ENCODE assay signal across 39 cellular contexts in genomic region chr5:13991365-13991764, GRCh38. TPM values are rescaled to one million over a fixed set of nuclear protein-coding genes. Genes with fewer than 3 reads are reported as not detected.
"Had no signal": no experiment of that assay in that cellular context is flagged by ENCODE, and none has a peak within 500 bp of the region (broad histone marks: within the 10 kb centered on the region; RNA-seq: fewer than 3 reads in every experiment).

No MANE protein-coding gene starts in this region.

- H3K27me3 ChIP-seq: ascending aorta, brain microvascular endothelial cell, left lung, neutrophil, ovary, thyroid gland, upper lobe of left lung, vagina had no signal

- ATAC-seq: activated CD4-positive, CD25-positive, alpha-beta regulatory T cell treated with anti-CD3 and anti-CD28 coated beads, Interleukin-2, amount 50 U/mL, for 24 hours; effector memory CD8-positive, alpha-beta T cell; heart left ventricle; left lung; lower lobe of right lung; stimulated activated memory B cell treated with anti-CD40 and anti-IgM and Interleukin-4, amounts not matched to agents 10 μg/mL and 1 μg/mL and 100 μg/mL, for 72 hours had no signal

- H3K4me2 ChIP-seq: smooth muscle cell had no signal

- H3K4me1 ChIP-seq: ascending aorta, prostate gland, thyroid gland, upper lobe of left lung, vagina had no signal

- FAIRE-seq: TTC549 had no signal

- H3K4me3 ChIP-seq: ascending aorta, heart left ventricle, left lung, lower lobe of right lung, ovary, prostate gland, smooth muscle cell, stomach, thyroid gland, upper lobe of left lung, vagina had no signal

- H3K9me3 ChIP-seq: ascending aorta, heart left ventricle, left lung, lower lobe of right lung, neutrophil, ovary, prostate gland, stomach, thyroid gland, upper lobe of left lung, vagina had no signal

- DNase-seq: activated CD4-positive, alpha-beta memory T cell treated with anti-CD3 and anti-CD28 coated beads for 36 hours; activated CD4-positive, alpha-beta T cell treated with anti-CD3 and anti-CD28 coated beads for 48 hours; activated CD8-positive, alpha-beta memory T cell treated with anti-CD3 and anti-CD28 coated beads, Interleukin-2, amount 50 U/mL, for 4 hours; activated effector memory CD4-positive, alpha-beta T cell treated with anti-CD3 and anti-CD28 coated beads, Interleukin-2, amount 50 U/mL, for 16 hours; activated naive CD4-positive, alpha-beta T cell treated with anti-CD3 and anti-CD28 coated beads for 36 hours; activated naive CD8-positive, alpha-beta T cell treated with anti-CD3 and anti-CD28 coated beads, Interleukin-2, amount 10 ng/mL, durations not matched to agents 7 days and 5 days; activated T-cell treated with anti-CD3 and anti-CD28 coated beads, Interleukin-2, amount 50 U/mL, for 1 hour; brain microvascular endothelial cell; caudate nucleus; cortex of kidney; effector memory CD8-positive, alpha-beta T cell; foreskin fibroblast; heart left ventricle; hypothalamus; kidney glomerular epithelial cell; left lung; lower lobe of right lung; naive B cell; nephron progenitor cell; ovary; retina; stimulated activated CD4-positive, alpha-beta T cell treated with anti-CD3 and anti-CD28 coated beads, Interleukin-1b, Interleukin-23, amount 100 ng/mL, for 48 hours; stimulated activated CD4-positive, alpha-beta T cell treated with anti-CD3 and anti-CD28 coated beads, Interleukin-4, amount 100 ng/mL, for 4 hours; stimulated activated CD8-positive, alpha-beta memory T cell treated with anti-CD3 and anti-CD28 coated beads, Interleukin-4, amount 100 ng/mL, for 48 hours; stomach; thyroid gland; upper lobe of left lung had no signal

- H3K27ac ChIP-seq: ascending aorta, brain microvascular endothelial cell, heart left ventricle, left lung, lower lobe of right lung, neutrophil, ovary, prostate gland, stomach, thyroid gland, upper lobe of left lung, vagina, VCaP had no signal

- H3K36me3 ChIP-seq: ascending aorta, brain microvascular endothelial cell, heart left ventricle, left lung, lower lobe of right lung, neutrophil, ovary, prostate gland, stomach, thyroid gland, upper lobe of left lung, vagina had no signal

RNA-seq across cellular contexts. Expression of gene DNAH5, which starts 46.9 kb away (rescaled TPM):
- total RNA-seq: activated CD4-positive, alpha-beta memory T cell treated with anti-CD3 and anti-CD28 coated beads for 36 hours; activated CD8-positive, alpha-beta memory T cell treated with anti-CD3 and anti-CD28 coated beads for 36 hours; activated naive CD4-positive, alpha-beta T cell treated with anti-CD3 and anti-CD28 coated beads for 36 hours; activated naive CD8-positive, alpha-beta T cell treated with anti-CD3 and anti-CD28 coated beads, Interleukin-2, amount 10 ng/mL, durations not matched to agents 7 days and 5 days; activated T-helper 1 cell treated with anti-CD3 and anti-CD28 coated beads, Interleukin-12 subunit alpha, Interleukin-12 subunit beta, Interleukin-2, Interleukin-4 antibody, amounts not matched to agents 30 ng/mL and 10 ng/mL and 1 ng/mL, durations not matched to agents 14 hours and 24 hours and 36 hours; T-helper 1 cell treated with Interleukin-12 subunit alpha and Interleukin-12 subunit beta and Interleukin-4 antibody, amounts not matched to agents 30 ng/mL and 1 ng/mL, for 36 hours had no signal
